Comparison of ENCODE assay signal across 21 cellular contexts in genomic region chr1:204733869-204734596, GRCh38. TPM values are rescaled to one million over a fixed set of nuclear protein-coding genes. Genes with fewer than 3 reads are reported as not detected.
A peak's percentile ranks its signal among the peaks of the same experiment; 100 is the strongest.
DNase-seq lines count a peak whose midpoint lies in the region; ATAC-seq, FAIRE-seq and TF ChIP-seq lines count a peak whose summit lies in the region.
"Had no signal": no experiment of that assay in that cellular context is flagged by ENCODE, and none has a peak within 500 bp of the region (broad histone marks: within the 10 kb centered on the region; RNA-seq: fewer than 3 reads in every experiment).

No MANE protein-coding gene starts in this region.

- peaks cover 17% of the 10 kb centered on the region for H3K9me3 ChIP-seq in WERI-Rb-1 (ENCODE audit: severe bottlenecking)
- peaks cover 0 to 18% of the 10 kb centered on the region in 2 donors for H3K9me3 ChIP-seq in right atrium auricular region
- H3K9me3 ChIP-seq in HepG2 (ENCODE audit: low read length), result no peaks in the 10 kb centered on the region
- H3K9me3 ChIP-seq: BE2C had no signal

- POLR2A ChIA-PET in activated CD4-positive, alpha-beta T cell treated with anti-CD3 and anti-CD28 coated beads, Interleukin-2, amount 10 ng/mL, durations not matched to agents 7 days and 5 days (lab: Charles Lee), result no interaction called here
- POLR2A ChIA-PET in HepG2 (lab: Yijun Ruan, JAX), result no interaction called here

- H3K4me3 Mint-ChIP-seq in activated CD4-positive, alpha-beta T cell treated with anti-CD3 and anti-CD28 coated beads, Interleukin-2, amount 10 ng/mL, durations not matched to agents 7 days and 5 days, result no peak overlapping the region
- no peak overlapping the region for H3K4me3 Mint-ChIP-seq in stimulated activated memory B cell treated with anti-CD40 and anti-IgM and Interleukin-4, amounts not matched to agents 10 μg/mL and 1 μg/mL and 100 μg/mL, for 72 hours
- H3K4me3 Mint-ChIP-seq: CD4-positive, CD25-positive, alpha-beta regulatory T cell; GM23338 had no signal

- peaks cover 2% of the 10 kb centered on the region for H3K9me3 Mint-ChIP-seq in activated CD4-positive, alpha-beta T cell treated with anti-CD3 and anti-CD28 coated beads, Interleukin-2, amount 10 ng/mL, durations not matched to agents 7 days and 5 days
- H3K9me3 Mint-ChIP-seq in stimulated activated memory B cell treated with anti-CD40 and anti-IgM and Interleukin-4, amounts not matched to agents 10 μg/mL and 1 μg/mL and 100 μg/mL, for 72 hours, result peaks cover 12% of the 10 kb centered on the region

- TF ChIP-seq EP300 in HepG2 (IDR thresholded peaks at IDR 0.05; ENCODE audit: low read depth in 2 of 2, low read length in 2 of 2) (no peak), HepG2 (CRISPR knock-in tag; IDR thresholded peaks at IDR 0.05; ENCODE audit: borderline replicate concordance) (no peak)

- H2AFZ ChIP-seq in HepG2 (ENCODE audit: low read length), result no peak overlapping the region
- H2AFZ ChIP-seq: GM23338 had no signal

- FAIRE-seq in HepG2 (lab: Jason Lieb, UNC), result no peak
- FAIRE-seq: A204.1, GM12878 had no signal

- intact Hi-C loops in HepG2 (cut with micrococcal nuclease; ENCODE audit: unreplicated experiment), result no loop called here

- TF ChIP-seq POLR2A in HepG2 (IDR thresholded peaks at IDR 0.05; ENCODE audit: insufficient read depth in 1 of 2, low read depth in 2 of 2, low read length in 2 of 2), result no peak

- no peaks in the 10 kb centered on the region for H4K20me1 ChIP-seq in HepG2 (ENCODE audit: insufficient read depth, low read length)

- TF ChIP-seq CTCF in WERI-Rb-1 (IDR thresholded peaks at IDR 0.05; ENCODE audit: low read depth, low read length) (no peak), right atrium auricular region (IDR thresholded peaks at IDR 0.05) (no peak), coronary artery (IDR thresholded peaks at IDR 0.05) (no peak), HepG2 (CRISPR knock-in tag; IDR thresholded peaks at IDR 0.05) (no peak)

- no peaks in the 10 kb centered on the region for H3K79me2 ChIP-seq in HepG2 (ENCODE audit: insufficient read depth, low read length)

- TF ChIP-seq RAD21 in HepG2 (CRISPR knock-in tag; IDR thresholded peaks at IDR 0.05), result no peak

- peak; percentile 31 for ATAC-seq in stimulated activated memory B cell treated with anti-CD40 and anti-IgM and Interleukin-4, amounts not matched to agents 10 μg/mL and 1 μg/mL and 100 μg/mL, for 72 hours
- ATAC-seq in HepG2, result no peak
- ATAC-seq: GM12878, GM23338, HCT116, Panc1 had no signal

- in situ Hi-C loops in HepG2 (cut with HindIII; ENCODE audit: extremely low pct_ligation_motif_present, low pct_unique_long_range_greater_than_20kb), result no loop called here
- in situ Hi-C loops in KBM-7 (cut with MboI; ENCODE audit: low pct_unique_long_range_greater_than_20kb, low sequenced_read_pairs), result no loop called here

- DNase-seq in activated CD4-positive, alpha-beta T cell treated with anti-CD3 and anti-CD28 coated beads, Interleukin-2, amount 10 ng/mL, durations not matched to agents 7 days and 5 days, result no peak
- DNase-seq in activated CD4-positive, alpha-beta T cell treated with anti-CD3 and anti-CD28 coated beads, Interleukin-2, amount 50 U/mL, for 48 hours, result no peak
- DNase-seq in WERI-Rb-1, result no peak
- DNase-seq in right atrium auricular region (ENCODE audit: low spot score), result peak; percentile 47
- DNase-seq in coronary artery (ENCODE audit: low spot score), result no peak
- DNase-seq in HepG2 (ENCODE audit: low spot score), result no peak
- DNase-seq in KBM-7, result no peak
- DNase-seq: BE2C; CD4-positive, CD25-positive, alpha-beta regulatory T cell; COR-L47; DMS 273 treated with DMSO at 0.1 percent for 48 hours; GF-D8; NCI-H1105; NCI-H2081 treated with DMSO at 0.1 percent for 48 hours had no signal

- peak overlapping the region; percentile 79 for H3K27ac ChIP-seq in WERI-Rb-1
- H3K27ac ChIP-seq in right atrium auricular region, result no peak overlapping the region
- no peak overlapping the region for H3K27ac ChIP-seq in coronary artery
- no peak overlapping the region for H3K27ac ChIP-seq in HepG2 (ENCODE audit: extremely low read length, insufficient read depth, low read length)

- H3K36me3 ChIP-seq in WERI-Rb-1 (no peaks in the 10 kb centered on the region), right atrium auricular region (no peaks in the 10 kb centered on the region), HepG2 (replicated peaks in 1 of 2; ENCODE audit: control insufficient read depth in 1 of 2, insufficient read depth in 2 of 2, low read length in 2 of 2) (no peaks in the 10 kb centered on the region)
- H3K36me3 ChIP-seq: BE2C had no signal

- no peaks in the 10 kb centered on the region for H3K4me1 Mint-ChIP-seq in activated CD4-positive, alpha-beta T cell treated with anti-CD3 and anti-CD28 coated beads, Interleukin-2, amount 10 ng/mL, durations not matched to agents 7 days and 5 days
- no peaks in the 10 kb centered on the region for H3K4me1 Mint-ChIP-seq in stimulated activated memory B cell treated with anti-CD40 and anti-IgM and Interleukin-4, amounts not matched to agents 10 μg/mL and 1 μg/mL and 100 μg/mL, for 72 hours

- H3K27me3 ChIP-seq in WERI-Rb-1 (ENCODE audit: insufficient read depth, low read depth, severe bottlenecking) (no peaks in the 10 kb centered on the region), right atrium auricular region (no peaks in the 10 kb centered on the region), HepG2 (ENCODE audit: control insufficient read depth in 1 of 2, insufficient read depth in 2 of 2, low read length in 2 of 2) (peaks cover 0 to 12% of the 10 kb centered on the region in 2 experiments; a peak in 4 of 5 replicates)
- H3K27me3 ChIP-seq: BE2C had no signal

- H3K36me3 Mint-ChIP-seq in activated CD4-positive, alpha-beta T cell treated with anti-CD3 and anti-CD28 coated beads, Interleukin-2, amount 10 ng/mL, durations not matched to agents 7 days and 5 days (ENCODE audit: low read depth), result peaks cover 2% of the 10 kb centered on the region
- H3K36me3 Mint-ChIP-seq in stimulated activated memory B cell treated with anti-CD40 and anti-IgM and Interleukin-4, amounts not matched to agents 10 μg/mL and 1 μg/mL and 100 μg/mL, for 72 hours, result no peaks in the 10 kb centered on the region
- H3K36me3 Mint-ChIP-seq: CD4-positive, CD25-positive, alpha-beta regulatory T cell had no signal

- H3K9ac ChIP-seq in HepG2 (ENCODE audit: insufficient read depth, low read depth, low read length), result no peak overlapping the region

- no peak overlapping the region for H3K4me2 ChIP-seq in HepG2 (ENCODE audit: low read depth, low read length)
- H3K4me2 ChIP-seq: GM23338 had no signal

- CTCF ChIA-PET in activated CD4-positive, alpha-beta T cell treated with anti-CD3 and anti-CD28 coated beads, Interleukin-2, amount 10 ng/mL, durations not matched to agents 7 days and 5 days (lab: Charles Lee), result no interaction called here
- CTCF ChIA-PET in HepG2 (lab: Yijun Ruan, JAX; ENCODE audit: low intra/inter-chr PET ratio, low total read pairs), result no interaction called here

- peak overlapping the region; percentile 7 for H3K27ac Mint-ChIP-seq in activated CD4-positive, alpha-beta T cell treated with anti-CD3 and anti-CD28 coated beads, Interleukin-2, amount 10 ng/mL, durations not matched to agents 7 days and 5 days
- H3K27ac Mint-ChIP-seq in stimulated activated memory B cell treated with anti-CD40 and anti-IgM and Interleukin-4, amounts not matched to agents 10 μg/mL and 1 μg/mL and 100 μg/mL, for 72 hours, result no peak overlapping the region
- H3K27ac Mint-ChIP-seq: CD4-positive, CD25-positive, alpha-beta regulatory T cell; GM23338 had no signal

- H3K4me3 ChIP-seq in WERI-Rb-1 (ENCODE audit: low read depth, low read length) (no peak overlapping the region), right atrium auricular region (no peak overlapping the region), coronary artery (no peak overlapping the region), HepG2 (replicated peaks in 1 of 3; ENCODE audit: insufficient read depth in 1 of 3, low read depth in 2 of 3, low read length in 3 of 3) (no peak overlapping the region)
- H3K4me3 ChIP-seq: GM12878, GM23338 had no signal

- peaks cover 42% of the 10 kb centered on the region for H3K27me3 Mint-ChIP-seq in activated CD4-positive, alpha-beta T cell treated with anti-CD3 and anti-CD28 coated beads, Interleukin-2, amount 10 ng/mL, durations not matched to agents 7 days and 5 days
- H3K27me3 Mint-ChIP-seq in stimulated activated memory B cell treated with anti-CD40 and anti-IgM and Interleukin-4, amounts not matched to agents 10 μg/mL and 1 μg/mL and 100 μg/mL, for 72 hours, result peaks cover 62% of the 10 kb centered on the region

- 27% methylated on average over 12 of the region's 12 CpGs for WGBS in HepG2 (ENCODE audit: low lambda C conversion rate)

- H3K4me1 ChIP-seq in right atrium auricular region (peaks cover 0 to 8% of the 10 kb centered on the region in 2 donors), HepG2 (ENCODE audit: insufficient read depth, low read length) (no peaks in the 10 kb centered on the region)
- H3K4me1 ChIP-seq: BE2C had no signal

- no TSS peak for BruUV-seq in HepG2 (replicated peaks; lab: Mats Ljungman, UMichigan)

RNA-seq across cellular contexts. Expression of gene LRRN2, which starts 48.5 kb away (rescaled TPM):
- total RNA-seq in activated CD4-positive, alpha-beta T cell treated with anti-CD3 and anti-CD28 coated beads, Interleukin-2, amount 10 ng/mL, durations not matched to agents 7 days and 5 days, result not detected
- 1 to 10 TPM; 6.6 to 8.2 TPM for total RNA-seq in right atrium auricular region
- not detected in 2 replicates for total RNA-seq in HepG2 (2016; rRNA removed; fragmentation: Illumina TruSeq; extraction: Trizol)
- not detected in 2 replicates for total RNA-seq in HepG2 (2016; cell fraction: cytosol; rRNA removed; fragmentation: Illumina TruSeq; extraction: Trizol; ENCODE audit: low read depth)
- total RNA-seq in HepG2 (2016; cell fraction: insoluble cytoplasmic fraction; rRNA removed; fragmentation: Illumina TruSeq; extraction: Trizol), result not detected in 2 replicates
- total RNA-seq in HepG2 (2016; cell fraction: membrane; rRNA removed; fragmentation: Illumina TruSeq; extraction: Trizol), result not detected in 2 replicates
- total RNA-seq in HepG2 (2016; cell fraction: nucleus; rRNA removed; fragmentation: Illumina TruSeq; extraction: Trizol), result not detected in 2 replicates
- not detected in 2 replicates for polyA plus RNA-seq in HepG2 (2011; rRNA removed)
- not detected in 2 replicates for polyA plus RNA-seq in HepG2 (2011; cell fraction: cytosol; rRNA removed)
- not detected in 2 replicates for polyA plus RNA-seq in HepG2 (2011; cell fraction: nucleus; rRNA removed)
- polyA plus RNA-seq in HepG2 (2012), result 0.04 TPM in 1 of 2 replicates, not detected in the other
- not detected in 2 replicates for polyA plus RNA-seq in HepG2 (2016; cell fraction: cytosol; fragmentation: Illumina TruSeq; extraction: Trizol; ENCODE audit: low read depth)
- polyA plus RNA-seq in HepG2 (2016; cell fraction: insoluble cytoplasmic fraction; fragmentation: Illumina TruSeq; extraction: Trizol; ENCODE audit: low read depth), result not detected in 2 replicates
- not detected in 2 replicates for polyA plus RNA-seq in HepG2 (2016; cell fraction: membrane; fragmentation: Illumina TruSeq; extraction: Trizol; ENCODE audit: low read depth)
- polyA plus RNA-seq in HepG2 (2016; cell fraction: nucleus; fragmentation: Illumina TruSeq; extraction: Trizol; ENCODE audit: insufficient read depth, low read depth), result not detected in 2 replicates
- polyA minus RNA-seq in HepG2 (2011; rRNA and poly(A)+ RNA removed; ENCODE audit: low replicate concordance), result not detected in 2 replicates
- polyA minus RNA-seq in HepG2 (2011; cell fraction: cytosol; rRNA and poly(A)+ RNA removed), result not detected in 2 replicates
- polyA minus RNA-seq in HepG2 (2011; cell fraction: nucleus; rRNA and poly(A)+ RNA removed), result not detected in 2 replicates
- total RNA-seq: CD4-positive, CD25-positive, alpha-beta regulatory T cell; GM12878; SK-MEL-5 had no signal
- polyA plus RNA-seq: GM12878 had no signal
